8 cellular contexts compared by ENCODE assay signal in the genomic region with DNA sequence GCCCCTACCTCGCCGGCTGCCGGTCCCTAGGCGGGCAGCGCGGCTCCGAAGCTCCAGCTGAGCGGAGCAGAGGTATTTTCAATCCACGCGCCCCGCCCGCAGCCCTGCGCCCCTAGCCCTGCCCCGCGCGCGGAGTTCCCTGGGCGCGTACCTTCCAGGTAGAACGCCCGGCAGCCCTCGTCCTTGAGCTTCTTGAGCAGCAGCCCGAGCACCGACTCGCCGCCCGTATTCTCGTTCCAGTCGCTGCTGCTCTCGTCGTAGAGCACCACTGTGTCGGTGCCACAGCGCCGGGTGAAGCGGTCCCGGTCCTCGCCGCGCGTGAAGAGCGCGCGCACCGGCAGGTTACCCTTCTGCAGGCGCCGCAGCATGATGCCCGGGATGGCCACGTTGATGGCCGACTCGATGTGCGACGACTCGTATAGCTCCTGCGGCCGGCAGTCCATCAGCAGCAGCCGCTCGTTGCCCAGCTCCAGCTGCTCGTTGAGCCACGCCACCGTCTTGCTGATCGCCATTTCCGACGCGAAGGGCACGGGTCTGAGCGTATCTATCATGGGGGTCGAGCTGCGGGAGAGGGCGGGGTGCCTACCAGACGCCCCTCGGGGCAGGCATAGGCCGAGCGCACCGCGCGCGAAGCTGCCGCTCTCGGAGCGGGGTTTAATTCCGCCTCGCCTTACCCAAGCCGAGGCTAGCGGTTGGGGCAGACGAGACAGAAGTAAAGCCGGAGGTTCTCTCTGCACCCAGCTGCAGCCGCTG. TPM values are rescaled to one million over a fixed set of nuclear protein-coding genes. Genes with fewer than 3 reads are reported as not detected.
DNase-seq lines count a peak whose midpoint lies in the region; ATAC-seq, FAIRE-seq and TF ChIP-seq lines count a peak whose summit lies in the region.

No MANE protein-coding gene starts in this region.

- H3K9ac ChIP-seq in SK-N-MC (ENCODE audit: insufficient read length) (no peak overlapping the region), astrocyte (ENCODE audit: low read length) (peak overlapping the region; percentile 91), iPS-18a (ENCODE audit: low read length) (peak overlapping the region; percentile 97)

- H3K36me3 Mint-ChIP-seq in astrocyte (ENCODE audit: low read depth, unreplicated experiment), result peaks cover 4% of the 10 kb centered on the region

- peak overlapping the region; percentile 99 for H3K27ac Mint-ChIP-seq in astrocyte (ENCODE audit: unreplicated experiment)

- no peak for FAIRE-seq in astrocyte (lab: Jason Lieb, UNC)

- no peaks in the 10 kb centered on the region for H3K9me3 Mint-ChIP-seq in astrocyte (ENCODE audit: unreplicated experiment)

- peaks cover 52% of the 10 kb centered on the region for H4K20me1 ChIP-seq in astrocyte (ENCODE audit: insufficient read depth, low read length)

- peak overlapping the region; percentile 94 for H3K4me2 ChIP-seq in astrocyte (ENCODE audit: low read length)

- intact Hi-C loops in spleen (cut with DNase I; ENCODE audit: low total_unique reads), result loop anchor here (5.0 to 10.0 kb wide), 2 partner anchors 171 to 297 kb away; a partner anchor contains a TSS

- in situ Hi-C loops in GM13976 (cut with MboI; ENCODE audit: low sequenced_read_pairs, unreplicated experiment), result no loop called here

- ATAC-seq in HG02852 (IDR thresholded peaks at IDR 0.05; ENCODE audit: unreplicated experiment), result peak; percentile 14
- ATAC-seq in HG03095 (IDR thresholded peaks at IDR 0.05; ENCODE audit: unreplicated experiment), result no peak

- H3K27ac ChIP-seq in SK-N-MC (no peak overlapping the region), astrocyte (ENCODE audit: low read depth, low read length) (peak overlapping the region; percentile 80), iPS-18a (ENCODE audit: low read length) (peak overlapping the region; percentile 80), spleen (peak overlapping the region; percentile 97 to 100 (median 98))

- H3K79me2 ChIP-seq in astrocyte (ENCODE audit: insufficient read depth, low read length), result peaks cover 69% of the 10 kb centered on the region

- H3K36me3 ChIP-seq in SK-N-MC (ENCODE audit: insufficient read depth, low read length), result no peaks in the 10 kb centered on the region
- peaks cover 25% of the 10 kb centered on the region for H3K36me3 ChIP-seq in astrocyte (ENCODE audit: insufficient read depth, low read length)
- peaks cover 34% of the 10 kb centered on the region for H3K36me3 ChIP-seq in iPS-18a (ENCODE audit: control insufficient read depth, low read depth, low read length)
- H3K36me3 ChIP-seq in spleen, result peaks cover 0 to 37% (median 20%) of the 10 kb centered on the region in 6 donors

- no peaks in the 10 kb centered on the region for H3K27me3 Mint-ChIP-seq in astrocyte (ENCODE audit: low read depth, unreplicated experiment)

- no peak for TF ChIP-seq POLR2A in spleen (IDR thresholded peaks at IDR 0.05)

- peaks cover 35% of the 10 kb centered on the region for H3K4me1 Mint-ChIP-seq in astrocyte (ENCODE audit: low read depth, unreplicated experiment)

- H3K4me3 Mint-ChIP-seq in astrocyte (ENCODE audit: unreplicated experiment), result peak overlapping the region; percentile 99

- H3K27me3 ChIP-seq in astrocyte (ENCODE audit: insufficient read depth, low read length) (no peaks in the 10 kb centered on the region), iPS-18a (ENCODE audit: control insufficient read depth, insufficient read depth, low read length) (peaks cover 64% of the 10 kb centered on the region), spleen (replicated peaks in 1 of 7) (no peaks in the 10 kb centered on the region)

- peaks cover 51% of the 10 kb centered on the region for H3K4me1 ChIP-seq in astrocyte (ENCODE audit: insufficient read depth, low read length)
- H3K4me1 ChIP-seq in iPS-18a (ENCODE audit: control insufficient read depth, low read depth, low read length), result peaks cover 48% of the 10 kb centered on the region
- H3K4me1 ChIP-seq in spleen, result peaks cover 28 to 87% (median 70%) of the 10 kb centered on the region in 6 donors

- H3K4me3 ChIP-seq in SK-N-MC, result peak overlapping the region; percentile 85
- H3K4me3 ChIP-seq in astrocyte (ENCODE audit: insufficient read depth, low read depth, low read length), result peak overlapping the region; percentile 89
- peak overlapping the region; percentile 97 for H3K4me3 ChIP-seq in iPS-18a (ENCODE audit: low read length)
- H3K4me3 ChIP-seq in spleen, result peak overlapping the region; percentile 79 to 93 (median 84)

- peak overlapping the region; percentile 50 for H2AFZ ChIP-seq in astrocyte (ENCODE audit: low read depth, low read length)

- no peaks in the 10 kb centered on the region for H3K9me3 ChIP-seq in SK-N-MC (ENCODE audit: low read depth, low read length)
- no peaks in the 10 kb centered on the region for H3K9me3 ChIP-seq in astrocyte (ENCODE audit: insufficient read depth, low read depth, low read length)
- no peaks in the 10 kb centered on the region for H3K9me3 ChIP-seq in iPS-18a (ENCODE audit: control insufficient read depth, low read depth, low read length)
- no peaks in the 10 kb centered on the region for H3K9me3 ChIP-seq in spleen

- no peak for TF ChIP-seq CTCF in GM13976 (IDR thresholded peaks at IDR 0.05; ENCODE audit: borderline replicate concordance, control extremely low read depth, extremely low read depth, insufficient read depth, missing control alignments)
- TF ChIP-seq CTCF in astrocyte (IDR thresholded peaks at IDR 0.05; ENCODE audit: insufficient read depth, low read depth, low read length), result no peak
- TF ChIP-seq CTCF in spleen (IDR thresholded peaks at IDR 0.05 in 8 of 11, conservative IDR thresholded peaks at IDR 0.05 in 3 of 11), result no peak

- WGBS in spleen, 5 donors, result 0 to 1% (median 1%) methylated on average over 53 to 87 of the region's 87 CpGs

- DNase-seq in GM13976 (ENCODE audit: low spot score) (peak; percentile 59), SK-N-MC (ENCODE audit: low read depth, low spot score) (no peak), astrocyte (ENCODE audit: low read depth) (peak; percentile 39), spleen (peak; percentile 93), cerebellum (ENCODE audit: low spot score) (no peak)

RNA-seq across cellular contexts. Expression of a gene that starts 0.6 kb away (rescaled TPM):
- total RNA-seq in astrocyte (47.8 and 63.0 TPM in 2 replicates), spleen (100 to 1,000 TPM; 104 to 193 (median 143) TPM), cerebellum (30.8 TPM)
- 10 to 100 TPM; 34.7 to 43.0 (median 35.1) TPM for polyA plus RNA-seq in spleen

Comparison
In these comparisons a context has a peak if more than half of its experiments do, and no peak if none do; other contexts are left out.
1. DNase-seq: peak in GM13976 (single experiment), astrocyte (single experiment) and spleen (single experiment); none in SK-N-MC (single experiment) and cerebellum (single experiment).
2. Peak in every context shown above with its lines, with median percentiles within 50 percentile points of each other: H3K4me3 ChIP-seq.